Comparison of ENCODE assay signal across 1 cellular context in the genomic region with DNA sequence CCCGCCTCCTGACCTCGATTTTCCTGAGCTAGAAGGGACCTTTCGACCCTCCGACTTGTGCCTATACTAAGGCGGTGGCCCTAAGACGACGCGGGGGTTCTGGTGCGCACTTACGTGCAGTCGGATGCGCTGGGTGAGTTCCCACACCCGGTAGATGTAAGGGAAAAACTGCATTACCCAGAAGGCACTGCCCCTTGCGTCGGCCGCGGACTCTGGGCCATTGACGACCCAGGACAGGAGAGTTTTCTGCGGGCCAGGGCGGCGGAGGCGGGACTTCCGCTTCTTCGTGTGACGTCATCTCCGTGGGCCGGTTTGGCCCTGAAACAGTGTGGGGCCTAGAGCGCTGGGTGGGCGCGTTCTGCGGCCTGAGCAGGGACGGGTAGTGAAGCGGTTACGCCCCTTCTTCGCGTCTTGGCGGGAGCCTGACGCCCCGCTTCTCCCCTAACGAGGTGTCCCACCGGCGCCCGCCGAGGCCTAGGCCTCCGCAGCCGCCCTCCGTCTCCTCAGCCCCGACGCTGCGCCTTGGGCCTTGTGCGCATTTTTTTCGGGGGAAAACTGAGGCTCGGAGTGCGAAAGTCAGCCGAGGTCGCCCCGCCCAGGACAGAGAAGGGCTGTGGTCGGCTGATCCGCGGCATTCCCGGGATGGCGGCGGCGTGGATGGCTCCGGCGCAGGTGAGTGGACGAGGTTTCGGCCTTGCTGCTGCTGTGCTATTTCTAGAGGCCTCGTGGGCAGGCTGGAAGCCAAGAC.
TF ChIP-seq lines count a peak whose summit lies in the region.

A gene (plus strand): TSS at position 321 of the 748 bp plus-strand sequence. CDS start 322 bp downstream, at position 643.

TF ChIP-seq in A549, 52 proteins besides CTCF, POLR2A, EP300 and RAD21 (continued from another document):
- TF ChIP-seq, protein P1, sequence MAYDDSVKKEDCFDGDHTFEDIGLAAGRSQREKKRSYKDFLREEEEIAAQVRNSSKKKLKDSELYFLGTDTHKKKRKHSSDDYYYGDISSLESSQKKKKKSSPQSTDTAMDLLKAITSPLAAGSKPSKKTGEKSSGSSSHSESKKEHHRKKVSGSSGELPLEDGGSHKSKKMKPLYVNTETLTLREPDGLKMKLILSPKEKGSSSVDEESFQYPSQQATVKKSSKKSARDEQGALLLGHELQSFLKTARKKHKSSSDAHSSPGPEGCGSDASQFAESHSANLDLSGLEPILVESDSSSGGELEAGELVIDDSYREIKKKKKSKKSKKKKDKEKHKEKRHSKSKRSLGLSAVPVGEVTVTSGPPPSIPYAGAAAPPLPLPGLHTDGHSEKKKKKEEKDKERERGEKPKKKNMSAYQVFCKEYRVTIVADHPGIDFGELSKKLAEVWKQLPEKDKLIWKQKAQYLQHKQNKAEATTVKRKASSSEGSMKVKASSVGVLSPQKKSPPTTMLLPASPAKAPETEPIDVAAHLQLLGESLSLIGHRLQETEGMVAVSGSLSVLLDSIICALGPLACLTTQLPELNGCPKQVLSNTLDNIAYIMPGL (CRISPR knock-in tag; IDR thresholded peaks at IDR 0.05; ENCODE audit: borderline replicate concordance), result no peak; the same call in 1 of the 2 replicates
- no peak for TF ChIP-seq GATA3 (IDR thresholded peaks at IDR 0.05; ENCODE audit: borderline replicate concordance)
- 0 out of 2 replicates have a peak, but pooled peaks have one; percentile 20 for TF ChIP-seq RFX5 (IDR thresholded peaks at IDR 0.05)
- TF ChIP-seq SMC3 (IDR thresholded peaks at IDR 0.05), result no peak
- TF ChIP-seq EHF (CRISPR knock-in tag; IDR thresholded peaks at IDR 0.05), result no peak
- no peak for TF ChIP-seq CBX2 (IDR thresholded peaks at IDR 0.05; ENCODE audit: borderline replicate concordance, low read depth)
